Comparison of ENCODE assay signal across 1 cellular context in the genomic region with DNA sequence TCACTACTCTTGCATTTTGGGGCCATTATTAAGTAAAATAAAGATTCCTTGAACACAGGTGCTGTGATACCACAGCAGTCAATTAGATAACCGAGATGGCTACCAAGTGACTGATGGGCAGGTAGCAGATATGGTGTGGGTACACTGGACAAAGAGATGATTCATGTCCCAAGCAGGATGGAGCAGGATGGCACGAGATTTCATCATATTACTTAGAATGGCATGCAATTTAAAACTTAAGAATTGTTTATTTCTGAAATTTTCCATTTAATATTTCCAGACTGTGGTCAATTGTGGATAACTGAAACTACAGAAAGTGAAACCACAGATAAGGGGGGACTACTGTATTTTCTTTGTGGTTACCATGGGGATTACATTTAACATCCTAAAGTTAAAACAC.
TF ChIP-seq lines count a peak whose summit lies in the region.

No MANE protein-coding gene starts in this region.

TF ChIP-seq in GM12878, 131 proteins besides CTCF, POLR2A, EP300 and RAD21:
- TF ChIP-seq, protein P1, sequence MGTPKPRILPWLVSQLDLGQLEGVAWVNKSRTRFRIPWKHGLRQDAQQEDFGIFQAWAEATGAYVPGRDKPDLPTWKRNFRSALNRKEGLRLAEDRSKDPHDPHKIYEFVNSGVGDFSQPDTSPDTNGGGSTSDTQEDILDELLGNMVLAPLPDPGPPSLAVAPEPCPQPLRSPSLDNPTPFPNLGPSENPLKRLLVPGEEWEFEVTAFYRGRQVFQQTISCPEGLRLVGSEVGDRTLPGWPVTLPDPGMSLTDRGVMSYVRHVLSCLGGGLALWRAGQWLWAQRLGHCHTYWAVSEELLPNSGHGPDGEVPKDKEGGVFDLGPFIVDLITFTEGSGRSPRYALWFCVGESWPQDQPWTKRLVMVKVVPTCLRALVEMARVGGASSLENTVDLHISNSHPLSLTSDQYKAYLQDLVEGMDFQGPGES (IDR thresholded peaks at IDR 0.05), result no peak
- TF ChIP-seq, protein P2, sequence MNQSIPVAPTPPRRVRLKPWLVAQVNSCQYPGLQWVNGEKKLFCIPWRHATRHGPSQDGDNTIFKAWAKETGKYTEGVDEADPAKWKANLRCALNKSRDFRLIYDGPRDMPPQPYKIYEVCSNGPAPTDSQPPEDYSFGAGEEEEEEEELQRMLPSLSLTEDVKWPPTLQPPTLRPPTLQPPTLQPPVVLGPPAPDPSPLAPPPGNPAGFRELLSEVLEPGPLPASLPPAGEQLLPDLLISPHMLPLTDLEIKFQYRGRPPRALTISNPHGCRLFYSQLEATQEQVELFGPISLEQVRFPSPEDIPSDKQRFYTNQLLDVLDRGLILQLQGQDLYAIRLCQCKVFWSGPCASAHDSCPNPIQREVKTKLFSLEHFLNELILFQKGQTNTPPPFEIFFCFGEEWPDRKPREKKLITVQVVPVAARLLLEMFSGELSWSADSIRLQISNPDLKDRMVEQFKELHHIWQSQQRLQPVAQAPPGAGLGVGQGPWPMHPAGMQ (IDR thresholded peaks at IDR 0.05; ENCODE audit: borderline replicate concordance), result no peak
- TF ChIP-seq NFYA (IDR thresholded peaks at IDR 0.05; ENCODE audit: borderline replicate concordance, low read depth, low read length) (no peak), KDM1A (IDR thresholded peaks at IDR 0.05; ENCODE audit: borderline replicate concordance) (no peak), IKZF2 (IDR thresholded peaks at IDR 0.05) (peak; percentile 11 to 39; a peak in 1 of 4 replicates), CHD2 (IDR thresholded peaks at IDR 0.05; ENCODE audit: borderline replicate concordance, low read depth, low read length) (no peak)
TF ChIP-seq in GM12878: peak in this region for 1.
